2 cellular contexts compared by ENCODE assay signal in the genomic region with DNA sequence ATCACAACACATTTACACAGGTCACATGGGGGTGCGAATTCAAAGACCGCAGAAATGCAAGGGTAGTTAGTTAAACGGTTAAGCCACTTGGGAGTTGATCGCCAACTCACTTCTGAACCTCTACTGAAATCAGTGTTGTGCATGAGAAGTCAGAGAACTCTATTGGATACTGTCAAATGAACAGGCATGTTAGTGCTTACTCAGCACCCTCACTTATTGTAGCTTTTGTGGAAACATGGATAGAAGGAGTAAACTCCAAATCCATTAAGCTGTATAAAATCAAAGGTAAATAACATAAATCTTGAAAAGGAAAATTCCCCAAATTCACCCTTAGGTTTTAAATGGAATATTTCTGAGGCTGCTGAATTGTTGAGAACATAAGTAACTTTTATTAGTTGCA.
TF ChIP-seq lines count a peak whose summit lies in the region.

No MANE protein-coding gene starts in this region.

TF ChIP-seq in HepG2, 621 proteins besides CTCF, POLR2A, EP300 and RAD21:
- TF ChIP-seq ZNF772 (CRISPR knock-in tag; IDR thresholded peaks at IDR 0.05) (no peak), MAFK (conservative IDR thresholded peaks at IDR 0.05 in 1 of 2, IDR thresholded peaks at IDR 0.05 in 1 of 2; ENCODE audit: low read length in 2 of 2) (peak; percentile 52 to 55), MAFF (IDR thresholded peaks at IDR 0.05; ENCODE audit: low read depth, low read length) (peak; percentile 49), BHLHE40 (IDR thresholded peaks at IDR 0.05; ENCODE audit: low read length) (no peak), ZNF879 (CRISPR knock-in tag; IDR thresholded peaks at IDR 0.05) (no peak), CEBPG (CRISPR knock-in tag; IDR thresholded peaks at IDR 0.05) (no peak), ZNF569 (CRISPR knock-in tag; IDR thresholded peaks at IDR 0.05; ENCODE audit: borderline replicate concordance) (no peak), SCMH1 (CRISPR knock-in tag; IDR thresholded peaks at IDR 0.05; ENCODE audit: borderline replicate concordance) (no peak), SMAD9 (CRISPR knock-in tag; IDR thresholded peaks at IDR 0.05) (no peak), GFI1 (CRISPR knock-in tag; IDR thresholded peaks at IDR 0.05; ENCODE audit: borderline replicate concordance) (no peak)
- TF ChIP-seq, protein P1, sequence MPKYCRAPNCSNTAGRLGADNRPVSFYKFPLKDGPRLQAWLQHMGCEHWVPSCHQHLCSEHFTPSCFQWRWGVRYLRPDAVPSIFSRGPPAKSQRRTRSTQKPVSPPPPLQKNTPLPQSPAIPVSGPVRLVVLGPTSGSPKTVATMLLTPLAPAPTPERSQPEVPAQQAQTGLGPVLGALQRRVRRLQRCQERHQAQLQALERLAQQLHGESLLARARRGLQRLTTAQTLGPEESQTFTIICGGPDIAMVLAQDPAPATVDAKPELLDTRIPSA (CRISPR knock-in tag; IDR thresholded peaks at IDR 0.05; ENCODE audit: borderline replicate concordance) = no peak
- TF ChIP-seq, protein P2, sequence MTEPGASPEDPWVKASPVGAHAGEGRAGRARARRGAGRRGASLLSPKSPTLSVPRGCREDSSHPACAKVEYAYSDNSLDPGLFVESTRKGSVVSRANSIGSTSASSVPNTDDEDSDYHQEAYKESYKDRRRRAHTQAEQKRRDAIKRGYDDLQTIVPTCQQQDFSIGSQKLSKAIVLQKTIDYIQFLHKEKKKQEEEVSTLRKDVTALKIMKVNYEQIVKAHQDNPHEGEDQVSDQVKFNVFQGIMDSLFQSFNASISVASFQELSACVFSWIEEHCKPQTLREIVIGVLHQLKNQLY (CRISPR knock-in tag; IDR thresholded peaks at IDR 0.05) = no peak
- TF ChIP-seq, protein P3, sequence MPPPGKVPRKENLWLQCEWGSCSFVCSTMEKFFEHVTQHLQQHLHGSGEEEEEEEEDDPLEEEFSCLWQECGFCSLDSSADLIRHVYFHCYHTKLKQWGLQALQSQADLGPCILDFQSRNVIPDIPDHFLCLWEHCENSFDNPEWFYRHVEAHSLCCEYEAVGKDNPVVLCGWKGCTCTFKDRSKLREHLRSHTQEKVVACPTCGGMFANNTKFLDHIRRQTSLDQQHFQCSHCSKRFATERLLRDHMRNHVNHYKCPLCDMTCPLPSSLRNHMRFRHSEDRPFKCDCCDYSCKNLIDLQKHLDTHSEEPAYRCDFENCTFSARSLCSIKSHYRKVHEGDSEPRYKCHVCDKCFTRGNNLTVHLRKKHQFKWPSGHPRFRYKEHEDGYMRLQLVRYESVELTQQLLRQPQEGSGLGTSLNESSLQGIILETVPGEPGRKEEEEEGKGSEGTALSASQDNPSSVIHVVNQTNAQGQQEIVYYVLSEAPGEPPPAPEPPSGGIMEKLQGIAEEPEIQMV (CRISPR knock-in tag; IDR thresholded peaks at IDR 0.05; ENCODE audit: low read depth) = no peak

TF ChIP-seq in H1, 55 proteins besides CTCF, POLR2A, EP300 and RAD21:
- no peak for TF ChIP-seq CBX8 (IDR thresholded peaks at IDR 0.05; ENCODE audit: borderline replicate concordance, low read depth, low read length)
- no peak for TF ChIP-seq JUN (IDR thresholded peaks at IDR 0.05; ENCODE audit: low read depth, low read length)
- no peak for TF ChIP-seq CTBP2 (IDR thresholded peaks at IDR 0.05; ENCODE audit: borderline replicate concordance, insufficient read depth, insufficient read length, low read length)
- TF ChIP-seq CREB1 (IDR thresholded peaks at IDR 0.05) = no peak
- no peak for TF ChIP-seq TEAD4 (IDR thresholded peaks at IDR 0.05; ENCODE audit: low read depth, low read length)
- TF ChIP-seq RNF2 (IDR thresholded peaks at IDR 0.05; ENCODE audit: borderline replicate concordance, low read depth, low read length, missing control alignments, poor library complexity, severe bottlenecking) = no peak
- TF ChIP-seq RXRA (IDR thresholded peaks at IDR 0.05; ENCODE audit: insufficient read depth, low read depth, low read length) = no peak
- TF ChIP-seq, protein P4, sequence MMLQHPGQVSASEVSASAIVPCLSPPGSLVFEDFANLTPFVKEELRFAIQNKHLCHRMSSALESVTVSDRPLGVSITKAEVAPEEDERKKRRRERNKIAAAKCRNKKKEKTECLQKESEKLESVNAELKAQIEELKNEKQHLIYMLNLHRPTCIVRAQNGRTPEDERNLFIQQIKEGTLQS (IDR thresholded peaks at IDR 0.05; ENCODE audit: insufficient read depth, low read depth, low read length) = no peak
- no peak for TF ChIP-seq POLR2AphosphoS5 (IDR thresholded peaks at IDR 0.05; ENCODE audit: low read depth, low read length)
- no peak for TF ChIP-seq HDAC2 (IDR thresholded peaks at IDR 0.05; ENCODE audit: borderline replicate concordance in 1 of 2, low read depth in 2 of 2, low read length in 2 of 2)
- no peak for TF ChIP-seq POU5F1 (IDR thresholded peaks at IDR 0.05; ENCODE audit: low read depth, low read length)
- no peak for TF ChIP-seq TBP (IDR thresholded peaks at IDR 0.05; ENCODE audit: low read depth, low read length)
- no peak for TF ChIP-seq RBBP5 (IDR thresholded peaks at IDR 0.05; ENCODE audit: borderline replicate concordance, low read depth, low read length)
- TF ChIP-seq, protein P5, sequence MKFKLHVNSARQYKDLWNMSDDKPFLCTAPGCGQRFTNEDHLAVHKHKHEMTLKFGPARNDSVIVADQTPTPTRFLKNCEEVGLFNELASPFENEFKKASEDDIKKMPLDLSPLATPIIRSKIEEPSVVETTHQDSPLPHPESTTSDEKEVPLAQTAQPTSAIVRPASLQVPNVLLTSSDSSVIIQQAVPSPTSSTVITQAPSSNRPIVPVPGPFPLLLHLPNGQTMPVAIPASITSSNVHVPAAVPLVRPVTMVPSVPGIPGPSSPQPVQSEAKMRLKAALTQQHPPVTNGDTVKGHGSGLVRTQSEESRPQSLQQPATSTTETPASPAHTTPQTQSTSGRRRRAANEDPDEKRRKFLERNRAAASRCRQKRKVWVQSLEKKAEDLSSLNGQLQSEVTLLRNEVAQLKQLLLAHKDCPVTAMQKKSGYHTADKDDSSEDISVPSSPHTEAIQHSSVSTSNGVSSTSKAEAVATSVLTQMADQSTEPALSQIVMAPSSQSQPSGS (IDR thresholded peaks at IDR 0.05; ENCODE audit: low read length) = no peak
- TF ChIP-seq KDM1A (IDR thresholded peaks at IDR 0.05; ENCODE audit: borderline replicate concordance, low read length) = no peak
- no peak for TF ChIP-seq SIRT6 (IDR thresholded peaks at IDR 0.05; ENCODE audit: low read length)
- TF ChIP-seq SIN3A (conservative IDR thresholded peaks at IDR 0.05 in 1 of 2, IDR thresholded peaks at IDR 0.05 in 1 of 2; ENCODE audit: low read depth in 1 of 2, low read length in 2 of 2) = no peak
- TF ChIP-seq ASH2L (IDR thresholded peaks at IDR 0.05; ENCODE audit: low read length) = no peak
